Comparison of ENCODE assay signal across 11 cellular contexts in genomic region chr11:3162410-3163240, GRCh38. TPM values are rescaled to one million over a fixed set of nuclear protein-coding genes. Genes with fewer than 3 reads are reported as not detected.
DNase-seq lines count a peak whose midpoint lies in the region; ATAC-seq and TF ChIP-seq lines count a peak whose summit lies in the region.
"Had no signal": no experiment of that assay in that cellular context is flagged by ENCODE, and none has a peak within 500 bp of the region (broad histone marks: within the 10 kb centered on the region; RNA-seq: fewer than 3 reads in every experiment).

No MANE protein-coding gene starts in this region.

- peak overlapping the region; percentile 35 for H3K27ac Mint-ChIP-seq in dendritic cell treated with granulocyte-macrophage colony-stimulating factor and Interleukin-4, amounts not matched to agents 40 ng/mL and 50 ng/mL, for 4 days
- H3K27ac Mint-ChIP-seq in naive thymus-derived CD4-positive, alpha-beta T cell: peak overlapping the region in 1 of 9 donors; percentile 38
- H3K27ac Mint-ChIP-seq in Calu3 (ENCODE audit: unreplicated experiment): no peak overlapping the region

- peaks cover 82% of the 10 kb centered on the region for H3K4me1 Mint-ChIP-seq in dendritic cell treated with granulocyte-macrophage colony-stimulating factor and Interleukin-4, amounts not matched to agents 40 ng/mL and 50 ng/mL, for 4 days (ENCODE audit: low read depth)
- H3K4me1 Mint-ChIP-seq in naive thymus-derived CD4-positive, alpha-beta T cell: peaks cover 4 to 53% (median 41%) of the 10 kb centered on the region in 7 donors
- H3K4me1 Mint-ChIP-seq in Calu3 (ENCODE audit: low read depth, unreplicated experiment): peaks cover 7% of the 10 kb centered on the region

- H3K4me3 Mint-ChIP-seq in dendritic cell treated with granulocyte-macrophage colony-stimulating factor and Interleukin-4, amounts not matched to agents 40 ng/mL and 50 ng/mL, for 4 days: no peak overlapping the region
- H3K4me3 Mint-ChIP-seq in naive thymus-derived CD4-positive, alpha-beta T cell: peak overlapping the region in 9 of 10 donors; percentile 0 to 93 (median 73)
- no peak overlapping the region for H3K4me3 Mint-ChIP-seq in Calu3 (ENCODE audit: low read depth, unreplicated experiment)

- H2AK5ac ChIP-seq in mesendoderm (ENCODE audit: low read length): no peak overlapping the region

- CTCF ChIA-PET in naive thymus-derived CD4-positive, alpha-beta T cell (lab: Charles Lee): no interaction called here
- CTCF ChIA-PET in Calu3 (lab: Charles Lee): interaction anchor here (0.6 kb wide), 1 partner anchor 21 kb away, joined by 3 read pairs; no protein-coding TSS in a partner anchor

- ATAC-seq in naive thymus-derived CD4-positive, alpha-beta T cell: no peak
- ATAC-seq in thoracic aorta (ENCODE audit: insufficient number of reproducible peaks, low FRiP score, low read depth) (no peak), HG02970 (IDR thresholded peaks at IDR 0.05; ENCODE audit: low FRiP score, unreplicated experiment) (no peak)

- H3K4me1 ChIP-seq in naive thymus-derived CD4-positive, alpha-beta T cell (ENCODE audit: control insufficient read depth in 2 of 2, insufficient read depth in 2 of 2, low read length in 2 of 2): peaks cover 0 to 22% of the 10 kb centered on the region in 2 donors
- H3K4me1 ChIP-seq in thoracic aorta (ENCODE audit: control insufficient read depth in 1 of 2, low read depth in 2 of 2): peaks cover 26 to 69% of the 10 kb centered on the region in 2 donors
- peaks cover 10% of the 10 kb centered on the region for H3K4me1 ChIP-seq in mesendoderm (ENCODE audit: control insufficient read depth, low read depth, low read length)

- no peaks in the 10 kb centered on the region for H3K36me3 ChIP-seq in naive thymus-derived CD4-positive, alpha-beta T cell (ENCODE audit: control insufficient read depth in 2 of 3, insufficient read depth in 3 of 3, low read length in 3 of 3)
- H3K36me3 ChIP-seq in thoracic aorta (no peaks in the 10 kb centered on the region), mesendoderm (ENCODE audit: control insufficient read depth, insufficient read depth, low read length) (no peaks in the 10 kb centered on the region)

- peak overlapping the region; percentile 20 for H3K4me3 ChIP-seq in Jurkat, Clone E6-1 (ENCODE audit: low read length)
- no peak overlapping the region for H3K4me3 ChIP-seq in naive thymus-derived CD4-positive, alpha-beta T cell (ENCODE audit: low read length)
- peak overlapping the region; percentile 88 for H3K4me3 ChIP-seq in thoracic aorta
- H3K4me3 ChIP-seq in mesendoderm (ENCODE audit: low read length): no peak overlapping the region

- no peak for DNase-seq in Jurkat, Clone E6-1 (ENCODE audit: low read depth, low spot score)
- DNase-seq in naive thymus-derived CD4-positive, alpha-beta T cell: no peak
- DNase-seq in thoracic aorta (ENCODE audit: low spot score) (no peak), mesendoderm (no peak), Calu3 (no peak)
- no peak for DNase-seq in effector CD8-positive, alpha-beta T cell (lab: John Stamatoyannopoulos, UW)
- DNase-seq: activated CD4-positive, CD25-positive, alpha-beta regulatory T cell; foreskin melanocyte had no signal

- POLR2A ChIA-PET in naive thymus-derived CD4-positive, alpha-beta T cell (lab: Charles Lee): no interaction called here

- peaks cover 21% of the 10 kb centered on the region for H3K36me3 Mint-ChIP-seq in dendritic cell treated with granulocyte-macrophage colony-stimulating factor and Interleukin-4, amounts not matched to agents 40 ng/mL and 50 ng/mL, for 4 days (ENCODE audit: low read depth)
- no peaks in the 10 kb centered on the region for H3K36me3 Mint-ChIP-seq in naive thymus-derived CD4-positive, alpha-beta T cell
- peaks cover 17% of the 10 kb centered on the region for H3K36me3 Mint-ChIP-seq in Calu3 (ENCODE audit: insufficient read depth, unreplicated experiment)

- no peak overlapping the region for H3K9ac ChIP-seq in mesendoderm (ENCODE audit: low read length)

- no peak overlapping the region for H3K56ac ChIP-seq in mesendoderm (ENCODE audit: low read length)

- no peak overlapping the region for H2BK5ac ChIP-seq in mesendoderm (ENCODE audit: low read length)

- no peak overlapping the region for H2BK15ac ChIP-seq in mesendoderm (replicated peaks; ENCODE audit: low read depth)

- no peak overlapping the region for H3K4ac ChIP-seq in mesendoderm (ENCODE audit: low read depth, low read length)

- no peaks in the 10 kb centered on the region for H3K27me3 ChIP-seq in naive thymus-derived CD4-positive, alpha-beta T cell (ENCODE audit: control insufficient read depth in 2 of 2, insufficient read depth in 2 of 2, low read length in 2 of 2)
- H3K27me3 ChIP-seq in thoracic aorta (replicated peaks; ENCODE audit: insufficient read depth) (no peaks in the 10 kb centered on the region), mesendoderm (ENCODE audit: insufficient read depth, low read length, poor library complexity) (no peaks in the 10 kb centered on the region)

- no peak overlapping the region for H3K23ac ChIP-seq in mesendoderm (ENCODE audit: low read length)

- no peaks in the 10 kb centered on the region for H3K79me2 ChIP-seq in mesendoderm (ENCODE audit: control insufficient read depth, insufficient read depth, low read length)

- no CpG with 5 or more reads among the region's 21 CpGs for WGBS in mesendoderm (ENCODE audit: extremely low coverage, insufficient coverage, low lambda C conversion rate)

- no peak overlapping the region for H2BK120ac ChIP-seq in mesendoderm (ENCODE audit: low read depth, low read length)

- BruUV-seq in Calu3 (replicated peaks; lab: Mats Ljungman, UMichigan): no TSS peak

- no peak overlapping the region for H3K27ac ChIP-seq in naive thymus-derived CD4-positive, alpha-beta T cell (ENCODE audit: low read depth, low read length)
- H3K27ac ChIP-seq in thoracic aorta (peak overlapping the region; percentile 56 to 89), mesendoderm (ENCODE audit: low read depth, low read length) (no peak overlapping the region)

- H3K79me1 ChIP-seq in mesendoderm (ENCODE audit: low read length): peaks cover 1% of the 10 kb centered on the region

- H3K18ac ChIP-seq in mesendoderm (ENCODE audit: low read length): no peak overlapping the region

- TF ChIP-seq CTCF in thoracic aorta (IDR thresholded peaks at IDR 0.05): no peak
- no peak for TF ChIP-seq CTCF in Calu3 (IDR thresholded peaks at IDR 0.05; ENCODE audit: unreplicated experiment)

- intact Hi-C loops in dendritic cell treated with granulocyte-macrophage colony-stimulating factor and Interleukin-4, amounts not matched to agents 40 ng/mL and 50 ng/mL, for 4 days (cut with micrococcal nuclease): no loop called here
- intact Hi-C loops in naive thymus-derived CD4-positive, alpha-beta T cell (cut with micrococcal nuclease): no loop called here
- intact Hi-C loops in Calu3 (cut with micrococcal nuclease; ENCODE audit: unreplicated experiment): no loop called here

- H4K8ac ChIP-seq in mesendoderm (ENCODE audit: low read depth, low read length): no peak overlapping the region

- H4K5ac ChIP-seq in mesendoderm (ENCODE audit: low read length): no peak overlapping the region

- H3K27me3 Mint-ChIP-seq in dendritic cell treated with granulocyte-macrophage colony-stimulating factor and Interleukin-4, amounts not matched to agents 40 ng/mL and 50 ng/mL, for 4 days: peaks cover 15% of the 10 kb centered on the region
- H3K27me3 Mint-ChIP-seq in naive thymus-derived CD4-positive, alpha-beta T cell: peaks cover 0 to 60% (median 11%) of the 10 kb centered on the region in 5 donors
- H3K27me3 Mint-ChIP-seq in Calu3 (ENCODE audit: unreplicated experiment): peaks cover 69% of the 10 kb centered on the region

- H3K4me2 ChIP-seq in mesendoderm (ENCODE audit: low read length): no peak overlapping the region

- no peaks in the 10 kb centered on the region for H3K9me3 ChIP-seq in naive thymus-derived CD4-positive, alpha-beta T cell (ENCODE audit: control insufficient read depth in 2 of 3, low read length in 3 of 3)
- H3K9me3 ChIP-seq in thoracic aorta: no peaks in the 10 kb centered on the region

- H3K9me3 Mint-ChIP-seq in dendritic cell treated with granulocyte-macrophage colony-stimulating factor and Interleukin-4, amounts not matched to agents 40 ng/mL and 50 ng/mL, for 4 days: no peaks in the 10 kb centered on the region
- H3K9me3 Mint-ChIP-seq in naive thymus-derived CD4-positive, alpha-beta T cell: no peaks in the 10 kb centered on the region
- no peaks in the 10 kb centered on the region for H3K9me3 Mint-ChIP-seq in Calu3 (ENCODE audit: low read depth, unreplicated experiment)

RNA-seq across cellular contexts. Expression of gene OSBPL5, which starts 2.5 kb away (rescaled TPM):
- polyA plus RNA-seq in Jurkat, Clone E6-1 (2012; ENCODE audit: insufficient read depth, insufficient read length): 19.0 TPM
- 10 to 100 TPM in 2 of 5 experiments, 1 to 10 TPM in 3; 3.7 to 76.7 (median 6.5) TPM for total RNA-seq in naive thymus-derived CD4-positive, alpha-beta T cell
- 1 to 10 TPM in 1 of 2 donors, under 1 TPM in 1; 0.51 to 2.7 TPM for polyA plus RNA-seq in naive thymus-derived CD4-positive, alpha-beta T cell
- total RNA-seq in thoracic aorta (100 to 1,000 TPM in 1 of 2 donors, 10 to 100 TPM in 1; 99.9 to 121 TPM), Calu3 (2022) (6.1 and 7.1 TPM in 2 replicates)
- polyA plus RNA-seq in mesendoderm (2013, experiment 1 of 2): 1.7 TPM
- polyA plus RNA-seq in mesendoderm (2013, experiment 2 of 2): 1.4 TPM

RNA-seq across cellular contexts. Expression of gene MRGPRG, which starts 56.0 kb away (rescaled TPM):
- not detected for polyA plus RNA-seq in Jurkat, Clone E6-1 (2012; ENCODE audit: insufficient read depth, insufficient read length)
- not detected for total RNA-seq in naive thymus-derived CD4-positive, alpha-beta T cell
- not detected for polyA plus RNA-seq in naive thymus-derived CD4-positive, alpha-beta T cell
- not detected for total RNA-seq in thoracic aorta
- not detected for polyA plus RNA-seq in mesendoderm (2013, experiment 1 of 2)
- not detected for polyA plus RNA-seq in mesendoderm (2013, experiment 2 of 2)
- not detected in 2 replicates for total RNA-seq in Calu3 (2022)
- total RNA-seq: myocyte had no signal

Comparison
In these comparisons a context has a peak if more than half of its experiments do, and no peak if none do; other contexts are left out.
1. H3K4me3 ChIP-seq: peak in Jurkat, Clone E6-1 (single experiment) and thoracic aorta (single experiment); none in naive thymus-derived CD4-positive, alpha-beta T cell (single experiment) and mesendoderm (single experiment).
2. H3K4me3 Mint-ChIP-seq: peak in naive thymus-derived CD4-positive, alpha-beta T cell (9 of 10); none in dendritic cell treated with granulocyte-macrophage colony-stimulating factor and Interleukin-4, amounts not matched to agents 40 ng/mL and 50 ng/mL, for 4 days (single experiment) and Calu3 (single experiment).
3. H3K27ac ChIP-seq: peak in thoracic aorta (2 of 2); none in naive thymus-derived CD4-positive, alpha-beta T cell (single experiment) and mesendoderm (single experiment).